ENCODE assay signal across 8 cellular contexts in the genomic region with DNA sequence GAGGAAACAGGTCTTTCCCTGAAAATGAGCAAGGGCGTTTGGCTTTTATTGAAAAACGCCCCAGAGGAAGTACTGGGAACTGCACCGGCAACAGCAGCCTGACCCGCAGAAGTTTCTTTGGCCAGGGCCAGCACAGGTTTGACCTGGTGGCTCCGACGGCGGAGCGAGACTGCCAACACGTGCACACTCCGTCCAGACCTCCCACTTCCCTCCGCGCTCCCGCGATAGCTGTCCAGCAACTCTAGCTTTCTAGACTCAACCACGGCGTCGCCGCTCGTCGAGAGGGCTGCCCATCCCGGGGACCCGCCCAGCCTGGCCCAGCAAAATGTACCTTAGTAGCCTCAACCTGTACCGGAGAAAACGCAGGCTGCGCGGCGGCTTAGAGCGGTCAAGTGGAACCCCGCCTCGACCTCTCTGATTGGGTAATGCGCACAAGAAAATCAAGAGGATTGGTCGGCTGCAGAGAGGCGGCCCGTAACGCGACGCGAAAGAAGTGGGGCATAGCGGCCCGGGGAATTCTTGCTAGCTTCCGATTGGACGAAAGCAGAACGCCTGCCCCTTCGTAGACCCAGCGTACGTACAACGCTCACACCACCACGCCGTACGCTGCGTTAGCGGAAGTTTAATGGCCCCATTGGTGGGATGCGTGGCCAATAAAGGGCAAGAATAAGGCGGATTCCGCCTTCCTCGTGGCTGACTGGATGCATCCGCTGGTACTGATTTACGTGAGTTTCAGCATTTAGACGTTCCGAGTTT. TPM values are rescaled to one million over a fixed set of nuclear protein-coding genes. Genes with fewer than 3 reads are reported as not detected.
DNase-seq lines count a peak whose midpoint lies in the region; ATAC-seq, FAIRE-seq and TF ChIP-seq lines count a peak whose summit lies in the region.

A gene with protein sequence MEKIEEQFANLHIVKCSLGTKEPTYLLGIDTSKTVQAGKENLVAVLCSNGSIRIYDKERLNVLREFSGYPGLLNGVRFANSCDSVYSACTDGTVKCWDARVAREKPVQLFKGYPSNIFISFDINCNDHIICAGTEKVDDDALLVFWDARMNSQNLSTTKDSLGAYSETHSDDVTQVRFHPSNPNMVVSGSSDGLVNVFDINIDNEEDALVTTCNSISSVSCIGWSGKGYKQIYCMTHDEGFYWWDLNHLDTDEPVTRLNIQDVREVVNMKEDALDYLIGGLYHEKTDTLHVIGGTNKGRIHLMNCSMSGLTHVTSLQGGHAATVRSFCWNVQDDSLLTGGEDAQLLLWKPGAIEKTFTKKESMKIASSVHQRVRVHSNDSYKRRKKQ (minus strand): TSS at position 399 of the 756 bp plus-strand sequence. CDS start 41,929 bp downstream, outside the sequence.

- ATAC-seq in GM18909 (IDR thresholded peaks at IDR 0.05; ENCODE audit: poor library complexity, unreplicated experiment) (peak; percentile 86), HG03175 (IDR thresholded peaks at IDR 0.05; ENCODE audit: unreplicated experiment) (peak; percentile 87)

- H3K27me3 ChIP-seq in bronchial epithelial cell (ENCODE audit: control insufficient read depth, insufficient read depth, low read length), result no peaks in the 10 kb centered on the region
- H3K27me3 ChIP-seq in small intestine (ENCODE audit: control insufficient read depth in 2 of 2, insufficient read depth in 2 of 2, low read length in 2 of 2), result no peaks in the 10 kb centered on the region

- H3K9me3 ChIP-seq in small intestine (ENCODE audit: control insufficient read depth, low read depth), result no peaks in the 10 kb centered on the region

- TF ChIP-seq CTCF in AG09309 (IDR thresholded peaks at IDR 0.05; ENCODE audit: control insufficient read depth, insufficient read depth, low read depth, low read length, missing control alignments), result peak; percentile 61
- peak; percentile 74 for TF ChIP-seq CTCF in WI38 (IDR thresholded peaks at IDR 0.05; ENCODE audit: low read depth, low read length)
- peak; percentile 81 for TF ChIP-seq CTCF in bronchial epithelial cell (IDR thresholded peaks at IDR 0.05; ENCODE audit: insufficient read depth, low read length, severe bottlenecking)

- peak within 1 kb of the TSS; percentile 96 to 98 for H3K27ac ChIP-seq in small intestine (ENCODE audit: low read depth in 1 of 2, low read length in 1 of 2)

- FAIRE-seq in bronchial epithelial cell (lab: Jason Lieb, UNC) (peak; percentile 60), small intestine (lab: Jason Lieb, UNC) (peak; percentile 85)

- H3K4me1 ChIP-seq in small intestine (ENCODE audit: control insufficient read depth in 2 of 2, insufficient read depth in 1 of 2, low read depth in 1 of 2, low read length in 1 of 2), result no peaks in the 10 kb centered on the region

- WGBS in small intestine, 3 donors, result 0 to 1% (median 0%) methylated on average over 60 of the region's 60 CpGs

- DNase-seq in AG09309 (ENCODE audit: low read depth) (peak; percentile 98), NCI-H2227 treated with DMSO at 0.1 percent for 48 hours (lab: John Stamatoyannopoulos, UW) (peak; percentile 98), bronchial epithelial cell (ENCODE audit: low read depth) (peak; percentile 98), iPS-NIHi11 (ENCODE audit: low spot score) (peak; percentile 97), small intestine (peak; percentile 100)

- peak within 1 kb of the TSS; percentile 78 for H3K4me3 ChIP-seq in AG09309 (ENCODE audit: control insufficient read depth, low read depth, low read length)
- peak within 1 kb of the TSS; percentile 78 for H3K4me3 ChIP-seq in WI38 (ENCODE audit: low read depth, low read length)
- peak within 1 kb of the TSS; percentile 52 for H3K4me3 ChIP-seq in bronchial epithelial cell (ENCODE audit: low read depth, low read length)
- H3K4me3 ChIP-seq in small intestine (ENCODE audit: low read depth in 1 of 2, low read length in 2 of 2), result peak within 1 kb of the TSS; percentile 44 to 67

- H3K36me3 ChIP-seq in bronchial epithelial cell (ENCODE audit: control insufficient read depth, insufficient read depth, low read length) (no peaks in the 10 kb centered on the region), small intestine (ENCODE audit: control insufficient read depth in 2 of 2, insufficient read depth in 2 of 2, low read length in 2 of 2) (peaks cover 0 to 2% of the 10 kb centered on the region in 2 donors)

RNA-seq across cellular contexts. Expression of the gene that starts here (rescaled TPM):
- 15.1 and 20.0 TPM in 2 replicates for total RNA-seq in bronchial epithelial cell
- 1 to 10 TPM; 3.0 to 6.9 (median 3.4) TPM for polyA plus RNA-seq in small intestine

Comparison
In these comparisons a context has a peak if more than half of its experiments do, and no peak if none do; other contexts are left out.
1. Peak in every context shown above with its lines: DNase-seq, ATAC-seq, H3K4me3 ChIP-seq and H3K27ac ChIP-seq.